ENCODE assay signal across 8 cellular contexts in genomic region chr3:134373942-134374790, GRCh38. TPM values are rescaled to one million over a fixed set of nuclear protein-coding genes. Genes with fewer than 3 reads are reported as not detected.
A peak's percentile ranks its signal among the peaks of the same experiment; 100 is the strongest.
DNase-seq lines count a peak whose midpoint lies in the region; FAIRE-seq and TF ChIP-seq lines count a peak whose summit lies in the region.

Gene AMOTL2, minus strand, starts transcription at chr3:134374447. Its CDS starts 3,014 bp downstream, at chr3:134371433.

- H3K27ac ChIP-seq in H1 (ENCODE audit: low read depth, low read length) = peak within 1 kb of the TSS; percentile 99
- H3K27ac ChIP-seq in liver (ENCODE audit: low read depth in 1 of 2, low read length in 2 of 2) = peak within 1 kb of the TSS; percentile 91

- H3K4me3 ChIP-seq in H1 (ENCODE audit: extremely low read depth in 1 of 4, insufficient read depth in 2 of 4, low read depth in 3 of 4, low read length in 4 of 4) (peak within 1 kb of the TSS; percentile 68 to 96 (median 88)), liver (ENCODE audit: low read depth in 1 of 3, low read length in 3 of 3) (peak within 1 kb of the TSS; percentile 59 to 94 (median 82))

- peak within 1 kb of the TSS; percentile 75 for H3K4ac ChIP-seq in H1 (replicated peaks; ENCODE audit: insufficient read length, low read depth, low read length)

- peaks cover 51% of the 10 kb centered on the region for H3K27me3 Mint-ChIP-seq in T-helper 2 cell treated with Interferon-gamma antibody and Interleukin-4, amounts not matched to agents 5 μg/mL and 100 μg/mL, for 36 hours (ENCODE audit: low read depth)
- peaks cover 42% of the 10 kb centered on the region for H3K27me3 Mint-ChIP-seq in stimulated activated naive CD8-positive, alpha-beta T cell treated with anti-CD3 and anti-CD28 coated beads, Interleukin-15, Interleukin-2, amounts not matched to agents 100 ng/mL and 50 ng/mL, for 24 hours

- no peak for FAIRE-seq in H1 (lab: Jason Lieb, UNC)

- H4K5ac ChIP-seq in H1 (ENCODE audit: insufficient read length, low read depth, low read length) = peak within 1 kb of the TSS; percentile 86

- peak in 1 of 2 experiments; percentile 94; a peak in 1 of 3 replicates for TF ChIP-seq EP300 in H1 (IDR thresholded peaks at IDR 0.05; ENCODE audit: borderline replicate concordance in 1 of 2, low read depth in 2 of 2, low read length in 2 of 2)

- TF ChIP-seq RAD21 in H1 (IDR thresholded peaks at IDR 0.05 in 1 of 2, conservative IDR thresholded peaks at IDR 0.05 in 1 of 2; ENCODE audit: low read depth in 2 of 2, low read length in 2 of 2) (no peak; a peak in 1 of 4 replicates), liver (IDR thresholded peaks at IDR 0.05) (no peak)

- peak within 1 kb of the TSS; percentile 59 for H3K4me3 Mint-ChIP-seq in T-helper 2 cell treated with Interferon-gamma antibody and Interleukin-4, amounts not matched to agents 5 μg/mL and 100 μg/mL, for 36 hours
- H3K4me3 Mint-ChIP-seq in stimulated activated naive CD8-positive, alpha-beta T cell treated with anti-CD3 and anti-CD28 coated beads, Interleukin-15, Interleukin-2, amounts not matched to agents 100 ng/mL and 50 ng/mL, for 24 hours = peak within 1 kb of the TSS; percentile 75

- H3K14ac ChIP-seq in H1 (ENCODE audit: insufficient read length) = no peak within 1 kb of the TSS

- H2AK5ac ChIP-seq in H1 (ENCODE audit: low read depth, low read length) = peak within 1 kb of the TSS; percentile 75

- peaks cover 7% of the 10 kb centered on the region for H3K4me1 Mint-ChIP-seq in T-helper 2 cell treated with Interferon-gamma antibody and Interleukin-4, amounts not matched to agents 5 μg/mL and 100 μg/mL, for 36 hours (ENCODE audit: low read depth)
- H3K4me1 Mint-ChIP-seq in stimulated activated naive CD8-positive, alpha-beta T cell treated with anti-CD3 and anti-CD28 coated beads, Interleukin-15, Interleukin-2, amounts not matched to agents 100 ng/mL and 50 ng/mL, for 24 hours (ENCODE audit: low read depth) = peaks cover 9% of the 10 kb centered on the region

- TF ChIP-seq CTCF in H1 (IDR thresholded peaks at IDR 0.05; ENCODE audit: control extremely low read depth in 1 of 3, insufficient read depth in 1 of 3, low read depth in 1 of 3, low read length in 3 of 3) (0 out of 4 replicates have a peak, but pooled peaks of 1 of the 3 experiments have one; percentile 1), liver (IDR thresholded peaks at IDR 0.05; ENCODE audit: low read depth, low read length, missing input control) (no peak)

- H2BK15ac ChIP-seq in H1 (ENCODE audit: low read length) = peak within 1 kb of the TSS; percentile 99

- peak within 1 kb of the TSS; percentile 87 for H3K56ac ChIP-seq in H1 (replicated peaks; ENCODE audit: insufficient read length, low read depth, low read length)

- no peak within 1 kb of the TSS for H3K27ac Mint-ChIP-seq in T-helper 2 cell treated with Interferon-gamma antibody and Interleukin-4, amounts not matched to agents 5 μg/mL and 100 μg/mL, for 36 hours
- H3K27ac Mint-ChIP-seq in stimulated activated naive CD8-positive, alpha-beta T cell treated with anti-CD3 and anti-CD28 coated beads, Interleukin-15, Interleukin-2, amounts not matched to agents 100 ng/mL and 50 ng/mL, for 24 hours = no peak within 1 kb of the TSS

- H2BK20ac ChIP-seq in H1 (ENCODE audit: low read length) = peak within 1 kb of the TSS; percentile 6; the same call in 1 of the 2 replicates

- no peaks in the 10 kb centered on the region for H3K9me3 Mint-ChIP-seq in T-helper 2 cell treated with Interferon-gamma antibody and Interleukin-4, amounts not matched to agents 5 μg/mL and 100 μg/mL, for 36 hours
- no peaks in the 10 kb centered on the region for H3K9me3 Mint-ChIP-seq in stimulated activated naive CD8-positive, alpha-beta T cell treated with anti-CD3 and anti-CD28 coated beads, Interleukin-15, Interleukin-2, amounts not matched to agents 100 ng/mL and 50 ng/mL, for 24 hours

- H3K9me3 ChIP-seq in H1 (ENCODE audit: insufficient read depth in 2 of 2, low read depth in 1 of 2, low read length in 1 of 2) = no peaks in the 10 kb centered on the region
- no peaks in the 10 kb centered on the region for H3K9me3 ChIP-seq in liver (ENCODE audit: control insufficient read depth in 4 of 4, low read length in 3 of 4)

- H3K23ac ChIP-seq in H1 (ENCODE audit: insufficient read length) = no peak within 1 kb of the TSS

- peak within 1 kb of the TSS; percentile 94 for H2BK120ac ChIP-seq in H1 (replicated peaks; ENCODE audit: low read depth, low read length)

- peaks cover 22% of the 10 kb centered on the region in 2 experiments for H4K20me1 ChIP-seq in H1 (replicated peaks in 1 of 2; ENCODE audit: control insufficient read depth in 1 of 2, insufficient read depth in 2 of 2, low read length in 2 of 2)

- peaks cover 7% of the 10 kb centered on the region for H3K79me1 ChIP-seq in H1 (ENCODE audit: low read depth, low read length)

- H3K4me2 ChIP-seq in H1 (ENCODE audit: insufficient read depth in 1 of 2, low read depth in 2 of 2, low read length in 2 of 2) = peak within 1 kb of the TSS; percentile 93 to 99

- POLR2A ChIA-PET in H1 (lab: Charles Lee; ENCODE audit: partially characterized antibody) = interaction anchor here (0.7 to 45.2 kb wide), 36 partner anchors 10 to 344 kb away, joined by 3 to 1731 read pairs (median 6); partner anchors contain the start of genes ANAPC13, CEP63 and RYK

- H2AFZ ChIP-seq in H1 (ENCODE audit: low read length) = peak within 1 kb of the TSS; percentile 64; the same call in 1 of the 2 replicates

- peaks cover 15 to 27% (median 19%) of the 10 kb centered on the region in 4 experiments for H3K36me3 ChIP-seq in H1 (ENCODE audit: control insufficient read depth in 2 of 4, insufficient read depth in 4 of 4, low read length in 3 of 4)
- peaks cover 5 to 19% (median 7%) of the 10 kb centered on the region in 4 donors for H3K36me3 ChIP-seq in liver (ENCODE audit: control insufficient read depth in 4 of 4, insufficient read depth in 3 of 4, low read depth in 1 of 4, low read length in 3 of 4)

- H3K36me3 Mint-ChIP-seq in T-helper 2 cell treated with Interferon-gamma antibody and Interleukin-4, amounts not matched to agents 5 μg/mL and 100 μg/mL, for 36 hours (ENCODE audit: low read depth) = no peaks in the 10 kb centered on the region
- H3K36me3 Mint-ChIP-seq in stimulated activated naive CD8-positive, alpha-beta T cell treated with anti-CD3 and anti-CD28 coated beads, Interleukin-15, Interleukin-2, amounts not matched to agents 100 ng/mL and 50 ng/mL, for 24 hours (ENCODE audit: low read depth) = no peaks in the 10 kb centered on the region

- H3K79me2 ChIP-seq in H1 (ENCODE audit: control insufficient read depth in 1 of 2, insufficient read depth in 2 of 2, low read length in 2 of 2) = peaks cover 0 to 33% of the 10 kb centered on the region in 2 experiments; a peak in 2 of 4 replicates

- peak within 1 kb of the TSS; percentile 99 for H2BK12ac ChIP-seq in H1 (ENCODE audit: low read depth, low read length)

- peak in 1 of 2 experiments; percentile 100; a peak in 2 of 3 replicates for TF ChIP-seq POLR2A in H1 (IDR thresholded peaks at IDR 0.05; ENCODE audit: control extremely low read depth in 1 of 2, low read depth in 2 of 2, low read length in 2 of 2)

- DNase-seq in stimulated activated CD4-positive, alpha-beta T cell treated with anti-CD3 and anti-CD28 coated beads, Interleukin-4, amount 100 ng/mL, for 48 hours (ENCODE audit: low read depth in 2 of 2) = peak; percentile 15 to 16
- no peak for DNase-seq in stimulated activated CD4-positive, alpha-beta T cell treated with anti-CD3 and anti-CD28 coated beads, Interleukin-4, amount 100 ng/mL, for 24 hours
- DNase-seq in LoVo (ENCODE audit: low spot score) (peak; percentile 92), H1 (ENCODE audit: low read depth in 1 of 2, low spot score in 2 of 2) (peak; percentile 87 to 92), GM19240 (ENCODE audit: insufficient read length, low spot score) (no peak)
- peak; percentile 5 for DNase-seq in T-helper 2 cell treated with Interferon-gamma antibody and Interleukin-4, amounts not matched to agents 5 μg/mL and 100 μg/mL, for 36 hours (ENCODE audit: low spot score)

- peak within 1 kb of the TSS; percentile 99 for H2BK5ac ChIP-seq in H1 (ENCODE audit: low read depth, low read length)

- H4K8ac ChIP-seq in H1 (ENCODE audit: extremely low read depth, insufficient read depth, low read length) = peak within 1 kb of the TSS; percentile 100

- H4K91ac ChIP-seq in H1 (replicated peaks; ENCODE audit: insufficient read length, low read length) = peak within 1 kb of the TSS; percentile 95

- peak within 1 kb of the TSS; percentile 99 for H3K18ac ChIP-seq in H1 (ENCODE audit: extremely low read depth, low read length)

- WGBS in H1 (ENCODE audit: extremely low coverage in 1 of 2, insufficient coverage in 1 of 2, insufficient read length in 1 of 2, insufficient replicate concordance in 2 of 2, low coverage in 1 of 2, low lambda C conversion rate in 2 of 2, missing lambda C conversion rate in 1 of 2), 2 experiments = 2% methylated on average over 63 of the region's 87 CpGs; no CpG with 5 or more reads in 1 of the 2 experiments
- WGBS in liver = under 1% methylated on average over 87 of the region's 87 CpGs

- peak within 1 kb of the TSS; percentile 89 to 100 (median 100) for H3K9ac ChIP-seq in H1 (replicated peaks in 1 of 4; ENCODE audit: extremely low read depth in 1 of 4, low read depth in 3 of 4, low read length in 3 of 4)
- peak within 1 kb of the TSS; percentile 44 to 66 for H3K9ac ChIP-seq in liver (ENCODE audit: low read depth in 1 of 2, low read length in 2 of 2)

- peaks cover 16% of the 10 kb centered on the region; the same call in 1 of the 2 replicates for H3K23me2 ChIP-seq in H1 (ENCODE audit: low read depth, low read length)

- H3K4me1 ChIP-seq in H1 (replicated peaks in 1 of 4; ENCODE audit: control insufficient read depth in 3 of 4, insufficient read depth in 4 of 4, low read length in 3 of 4) (peaks cover 20 to 44% (median 33%) of the 10 kb centered on the region in 4 experiments), liver (ENCODE audit: control insufficient read depth in 4 of 4, insufficient read depth in 4 of 4, low read length in 3 of 4) (peaks cover 13 to 71% (median 60%) of the 10 kb centered on the region in 4 donors)

- CTCF ChIA-PET in H1 (lab: Charles Lee; ENCODE audit: partially characterized antibody) = interaction anchor here (0.9 to 14.7 kb wide), 11 partner anchors 12 to 106 kb away, joined by 3 to 144 read pairs (median 6); no protein-coding TSS in a partner anchor

- H3K27me3 ChIP-seq in H1 (replicated peaks in 1 of 4; ENCODE audit: control insufficient read depth in 3 of 4, extremely low read depth in 1 of 4, insufficient read depth in 3 of 4, low read length in 3 of 4) (peaks cover 7 to 32% (median 24%) of the 10 kb centered on the region in 4 experiments), liver (ENCODE audit: control insufficient read depth in 4 of 4, insufficient read depth in 4 of 4, low read length in 3 of 4) (no peaks in the 10 kb centered on the region)

RNA-seq across cellular contexts. Expression of gene AMOTL2, which starts in this region (rescaled TPM):
- total RNA-seq in H1 (2021; fragmentation: NEBNext Ultra II Directional; extraction: Animal tissue kit (Norgen Biotek cat#: 25700)) = 60.3 and 63.7 TPM in 2 replicates
- polyA plus RNA-seq in H1 (2011; rRNA removed) (19.0 and 33.5 TPM in 2 replicates), liver (10 to 100 TPM in 1 of 2 donors, 1 to 10 TPM in 1; 4.2 to 13.8 TPM)
- polyA plus RNA-seq in H1 (2011; cell fraction: cytosol; rRNA removed) = 31.5 TPM
- polyA plus RNA-seq in H1 (2011; cell fraction: nucleus; rRNA removed) = 61.9 TPM
- polyA plus RNA-seq in H1 (2012, experiment 1 of 2) = 19.2 to 24.1 TPM (median 20.7 TPM) in 4 replicates
- 17.1 TPM for polyA plus RNA-seq in H1 (2012, experiment 2 of 2)
- 18.6 TPM for polyA plus RNA-seq in H1 (2013, experiment 1 of 2)
- 17.2 TPM for polyA plus RNA-seq in H1 (2013, experiment 2 of 2)
- 34.9 and 37.0 TPM in 2 replicates for polyA minus RNA-seq in H1 (2011; rRNA and poly(A)+ RNA removed)
- 31.9 TPM for polyA minus RNA-seq in H1 (2011; cell fraction: cytosol; rRNA and poly(A)+ RNA removed)
- polyA minus RNA-seq in H1 (2011; cell fraction: nucleus; rRNA and poly(A)+ RNA removed) = 103 TPM
- total RNA-seq in liver = 10 to 100 TPM in 1 of 2 donors, 1 to 10 TPM in 1; 5.0 to 16.7 TPM

Comparison
In these comparisons a context has a peak if more than half of its experiments do, and no peak if none do; other contexts are left out.
1. DNase-seq: peak in stimulated activated CD4-positive, alpha-beta T cell treated with anti-CD3 and anti-CD28 coated beads, Interleukin-4, amount 100 ng/mL, for 48 hours (2 of 2), LoVo (single experiment), T-helper 2 cell treated with Interferon-gamma antibody and Interleukin-4, amounts not matched to agents 5 μg/mL and 100 μg/mL, for 36 hours (single experiment) and H1 (2 of 2); none in stimulated activated CD4-positive, alpha-beta T cell treated with anti-CD3 and anti-CD28 coated beads, Interleukin-4, amount 100 ng/mL, for 24 hours (single experiment) and GM19240 (single experiment).